ENCODE assay signal across 7 cellular contexts in genomic region chr5:140261403-140262171, GRCh38. TPM values are rescaled to one million over a fixed set of nuclear protein-coding genes. Genes with fewer than 3 reads are reported as not detected.
DNase-seq lines count a peak whose midpoint lies in the region; ATAC-seq, FAIRE-seq and TF ChIP-seq lines count a peak whose summit lies in the region.

No MANE protein-coding gene starts in this region.

- H3K79me2 ChIP-seq in GM23248 (ENCODE audit: insufficient read depth) = peaks cover 65% of the 10 kb centered on the region

- H3K27me3 ChIP-seq in GM23248 (replicated peaks; ENCODE audit: insufficient read depth) = no peaks in the 10 kb centered on the region
- no peaks in the 10 kb centered on the region for H3K27me3 ChIP-seq in body of pancreas
- no peaks in the 10 kb centered on the region for H3K27me3 ChIP-seq in small intestine (ENCODE audit: control insufficient read depth in 2 of 2, insufficient read depth in 2 of 2, low read length in 2 of 2)

- H3K9me2 ChIP-seq in GM23248 (ENCODE audit: insufficient read depth) = no peaks in the 10 kb centered on the region

- peak; percentile 26 for FAIRE-seq in small intestine (lab: Jason Lieb, UNC)

- H4K20me1 ChIP-seq in GM23248 (ENCODE audit: insufficient read depth) = no peaks in the 10 kb centered on the region

- in situ Hi-C loops in GM23248 (cut with MboI) = no loop called here

- H3K27ac ChIP-seq in GM23248 (peak overlapping the region; percentile 60), body of pancreas (peak overlapping the region; percentile 3 to 79 (median 74)), small intestine (ENCODE audit: low read depth in 1 of 2, low read length in 1 of 2) (peak overlapping the region; percentile 90 to 97)

- H3K9ac ChIP-seq in GM23248 = peak overlapping the region; percentile 27

- peaks cover 25% of the 10 kb centered on the region for H3F3A ChIP-seq in GM23248 (ENCODE audit: insufficient read depth)

- peak; percentile 99 for ATAC-seq in body of pancreas
- no peak for ATAC-seq in GM18498 (IDR thresholded peaks at IDR 0.05; ENCODE audit: unreplicated experiment)

- TF ChIP-seq CTCF in body of pancreas (IDR thresholded peaks at IDR 0.05) = peak in 4 of 7 experiments; percentile 16 to 41 (median 32)

- 16% methylated on average over 8 of the region's 8 CpGs for WGBS in GM23248 (ENCODE audit: low coverage in 1 of 2, low lambda C conversion rate in 2 of 2, missing lambda C conversion rate in 2 of 2), 2 experiments
- 11 to 16% methylated on average over 8 of the region's 8 CpGs for WGBS in body of pancreas, 2 donors
- 11 to 28% (median 20%) methylated on average over 8 of the region's 8 CpGs for WGBS in small intestine, 3 donors

- intact Hi-C loops in body of pancreas (cut with DNase I) = no loop called here

- no peak for TF ChIP-seq POLR2A in body of pancreas (IDR thresholded peaks at IDR 0.05)

- peak overlapping the region; percentile 70 for H3K4me2 ChIP-seq in GM23248 (ENCODE audit: unreplicated experiment)

- H3K9me3 ChIP-seq in GM23248 (ENCODE audit: low read depth) = no peaks in the 10 kb centered on the region
- no peaks in the 10 kb centered on the region for H3K9me3 ChIP-seq in body of pancreas
- H3K9me3 ChIP-seq in small intestine (ENCODE audit: control insufficient read depth, low read depth) = no peaks in the 10 kb centered on the region

- H3K4me1 ChIP-seq in GM23248 (ENCODE audit: insufficient read depth) (peaks cover 23% of the 10 kb centered on the region), body of pancreas (peaks cover 33% of the 10 kb centered on the region), small intestine (ENCODE audit: control insufficient read depth in 2 of 2, insufficient read depth in 1 of 2, low read depth in 1 of 2, low read length in 1 of 2) (peaks cover 3 to 7% of the 10 kb centered on the region in 2 donors)

- H2AFZ ChIP-seq in GM23248 = no peak overlapping the region

- peak overlapping the region; percentile 30; the same call in 1 of the 2 replicates for H3K4me3 ChIP-seq in GM23248
- no peak overlapping the region for H3K4me3 ChIP-seq in body of pancreas
- H3K4me3 ChIP-seq in small intestine (ENCODE audit: low read depth in 1 of 2, low read length in 2 of 2) = peak overlapping the region in 1 of 2 donors; percentile 2

- H3K36me3 ChIP-seq in GM23248 (ENCODE audit: low read depth) (no peaks in the 10 kb centered on the region), body of pancreas (replicated peaks in 1 of 2; ENCODE audit: insufficient read depth in 1 of 2, low read depth in 2 of 2) (no peaks in the 10 kb centered on the region), small intestine (ENCODE audit: control insufficient read depth in 2 of 2, insufficient read depth in 2 of 2, low read length in 2 of 2) (no peaks in the 10 kb centered on the region)

- DNase-seq in GM23248 (peak; percentile 94), NCI-H2196 treated with DMSO at 0.1 percent for 48 hours (lab: John Stamatoyannopoulos, UW; ENCODE audit: unreplicated experiment) (peak; percentile 92), body of pancreas (peak; percentile 79 to 94 (median 91)), hypothalamus (lab: John Stamatoyannopoulos, UW) (peak in 26 of 51 donors; percentile 10 to 69 (median 36)), small intestine (peak; percentile 96), DMS114 treated with DMSO at 0.1 percent for 48 hours (lab: John Stamatoyannopoulos, UW; ENCODE audit: unreplicated experiment) (no peak)

RNA-seq across cellular contexts. Expression of gene PFDN1, which starts 41.3 kb away (rescaled TPM):
- 94.3 and 95.8 TPM in 2 replicates for total RNA-seq in GM23248 (2014; rRNA removed; shearing (Covaris generic))
- polyA plus RNA-seq in GM23248 (2016; fragmentation: Nextera tagmentation; extraction: Ambion mirVana) (87.0 and 99.9 TPM in 2 replicates), small intestine (10 to 100 TPM; 66.0 to 73.1 (median 67.6) TPM)
- total RNA-seq in body of pancreas = 10 to 100 TPM; 37.6 to 54.1 TPM
